ENCODE assay signal across 2 cellular contexts in genomic region chr14:74660863-74661262, GRCh38.
TF ChIP-seq lines count a peak whose summit lies in the region.

No MANE protein-coding gene starts in this region.

TF ChIP-seq in A549, 52 proteins besides CTCF, POLR2A, EP300 and RAD21:
- TF ChIP-seq, protein P1, sequence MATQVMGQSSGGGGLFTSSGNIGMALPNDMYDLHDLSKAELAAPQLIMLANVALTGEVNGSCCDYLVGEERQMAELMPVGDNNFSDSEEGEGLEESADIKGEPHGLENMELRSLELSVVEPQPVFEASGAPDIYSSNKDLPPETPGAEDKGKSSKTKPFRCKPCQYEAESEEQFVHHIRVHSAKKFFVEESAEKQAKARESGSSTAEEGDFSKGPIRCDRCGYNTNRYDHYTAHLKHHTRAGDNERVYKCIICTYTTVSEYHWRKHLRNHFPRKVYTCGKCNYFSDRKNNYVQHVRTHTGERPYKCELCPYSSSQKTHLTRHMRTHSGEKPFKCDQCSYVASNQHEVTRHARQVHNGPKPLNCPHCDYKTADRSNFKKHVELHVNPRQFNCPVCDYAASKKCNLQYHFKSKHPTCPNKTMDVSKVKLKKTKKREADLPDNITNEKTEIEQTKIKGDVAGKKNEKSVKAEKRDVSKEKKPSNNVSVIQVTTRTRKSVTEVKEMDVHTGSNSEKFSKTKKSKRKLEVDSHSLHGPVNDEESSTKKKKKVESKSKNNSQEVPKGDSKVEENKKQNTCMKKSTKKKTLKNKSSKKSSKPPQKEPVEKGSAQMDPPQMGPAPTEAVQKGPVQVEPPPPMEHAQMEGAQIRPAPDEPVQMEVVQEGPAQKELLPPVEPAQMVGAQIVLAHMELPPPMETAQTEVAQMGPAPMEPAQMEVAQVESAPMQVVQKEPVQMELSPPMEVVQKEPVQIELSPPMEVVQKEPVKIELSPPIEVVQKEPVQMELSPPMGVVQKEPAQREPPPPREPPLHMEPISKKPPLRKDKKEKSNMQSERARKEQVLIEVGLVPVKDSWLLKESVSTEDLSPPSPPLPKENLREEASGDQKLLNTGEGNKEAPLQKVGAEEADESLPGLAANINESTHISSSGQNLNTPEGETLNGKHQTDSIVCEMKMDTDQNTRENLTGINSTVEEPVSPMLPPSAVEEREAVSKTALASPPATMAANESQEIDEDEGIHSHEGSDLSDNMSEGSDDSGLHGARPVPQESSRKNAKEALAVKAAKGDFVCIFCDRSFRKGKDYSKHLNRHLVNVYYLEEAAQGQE (IDR thresholded peaks at IDR 0.05), result peak; percentile 61; the same call in 1 of the 2 replicates
- TF ChIP-seq ZNF302 (CRISPR knock-in tag; IDR thresholded peaks at IDR 0.05), result no peak

TF ChIP-seq in GM23338, 12 proteins besides CTCF, POLR2A, EP300 and RAD21 (continued from another document):
- TF ChIP-seq ZNF462 (CRISPR knock-in tag; IDR thresholded peaks at IDR 0.05) (no peak), STAT1 (IDR thresholded peaks at IDR 0.05; ENCODE audit: unreplicated experiment) (no peak), JUNB (IDR thresholded peaks at IDR 0.05; ENCODE audit: unreplicated experiment) (no peak), EZH2phosphoT487 (IDR thresholded peaks at IDR 0.05; ENCODE audit: unreplicated experiment) (no peak)
- TF ChIP-seq, protein P1 (IDR thresholded peaks at IDR 0.05; ENCODE audit: unreplicated experiment), result peak; percentile 62
